Comparison of ENCODE assay signal across 13 cellular contexts in the genomic region with DNA sequence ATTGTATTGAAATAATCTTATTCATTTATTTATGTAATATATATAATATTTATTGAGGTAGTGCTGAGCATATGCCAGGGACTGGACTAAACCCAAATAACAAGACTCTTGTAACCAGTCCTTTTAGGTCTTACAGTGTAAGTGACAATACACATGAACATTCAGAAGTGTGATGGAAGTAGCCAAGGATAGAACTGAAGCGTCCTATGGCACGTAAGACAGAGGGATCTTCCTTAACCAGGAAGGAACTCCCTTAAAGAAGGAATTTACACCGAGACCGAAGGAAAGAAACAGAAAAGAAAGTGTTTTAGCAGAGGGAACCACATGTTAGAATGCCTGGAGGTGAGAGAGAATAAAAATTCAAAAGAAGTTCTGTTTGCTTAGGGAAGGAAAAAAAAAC. TPM values are rescaled to one million over a fixed set of nuclear protein-coding genes. Genes with fewer than 3 reads are reported as not detected.
DNase-seq lines count a peak whose midpoint lies in the region; ATAC-seq and TF ChIP-seq lines count a peak whose summit lies in the region.
"Had no signal": no experiment of that assay in that cellular context is flagged by ENCODE, and none has a peak within 500 bp of the region (broad histone marks: within the 10 kb centered on the region; RNA-seq: fewer than 3 reads in every experiment).

No MANE protein-coding gene starts in this region.

- H3K23ac ChIP-seq in H9 (ENCODE audit: insufficient read length, low read depth, low read length): no peak overlapping the region

- no peaks in the 10 kb centered on the region for H3K36me3 ChIP-seq in HAP-1 (replicated peaks)
- H3K36me3 ChIP-seq: esophagus muscularis mucosa had no signal

- H3K27ac ChIP-seq in H9 (ENCODE audit: insufficient read length, low read depth, low read length) (no peak overlapping the region), right cardiac atrium (ENCODE audit: low read length) (peak overlapping the region; percentile 6), skin epidermis (peak overlapping the region in 18 of 21 experiments; percentile 1 to 85 (median 63))

- TF ChIP-seq CTCF in H9 (conservative IDR thresholded peaks at IDR 0.05): no peak

- H4K5ac ChIP-seq in H9 (ENCODE audit: insufficient read length, low read depth, low read length): no peak overlapping the region

- H3K79me2 ChIP-seq in H9 (ENCODE audit: insufficient read depth, low read length): no peaks in the 10 kb centered on the region

- H3K9me3 Mint-ChIP-seq in H9: peaks cover 0 to 7% of the 10 kb centered on the region in 2 experiments; a peak in 2 of 5 replicates

- H3T11ph ChIP-seq in H9 (ENCODE audit: low read length): peak overlapping the region; percentile 12

- H3K4me3 ChIP-seq in right cardiac atrium (ENCODE audit: low read length) (no peak overlapping the region), skin epidermis (no peak overlapping the region), HAP-1 (no peak overlapping the region)
- H3K4me3 ChIP-seq: esophagus muscularis mucosa had no signal

- H3K27ac Mint-ChIP-seq in H9: no peak overlapping the region; a peak in 1 of 7 replicates
- H3K27ac Mint-ChIP-seq: CD4-positive, CD25-positive, alpha-beta regulatory T cell had no signal

- no peak overlapping the region for H3K56ac ChIP-seq in H9 (ENCODE audit: insufficient read length, low read depth, low read length)

- H2AFZ ChIP-seq in H9 (ENCODE audit: low read length): no peak overlapping the region

- H3K79me1 ChIP-seq in H9 (ENCODE audit: insufficient read depth, low read depth, low read length, poor library complexity, severe bottlenecking): no peaks in the 10 kb centered on the region

- intact Hi-C loops in right cardiac atrium (cut with DNase I): no loop called here
- intact Hi-C loops in sciatic nerve (cut with DNase I): no loop called here

- no peak overlapping the region for H3K4me2 ChIP-seq in H9 (ENCODE audit: insufficient read depth, insufficient read length, low read length)

- DNase-seq in H9: no peak
- DNase-seq in amniotic epithelial cell (ENCODE audit: low read depth): peak; percentile 35
- DNase-seq in right cardiac atrium: no peak
- DNase-seq in HAP-1 (ENCODE audit: low spot score in 2 of 2): no peak
- no peak for DNase-seq in C1 segment of cervical spinal cord (lab: John Stamatoyannopoulos, UW)
- no peak for DNase-seq in sciatic nerve (ENCODE audit: low spot score)
- DNase-seq: CD4-positive, CD25-positive, alpha-beta regulatory T cell; NCI-H446 treated with DMSO at 0.1 percent for 48 hours; stimulated activated naive CD4-positive, alpha-beta T cell had no signal

- H3K4ac ChIP-seq in H9 (ENCODE audit: low read depth, low read length): no peak overlapping the region

- no peak overlapping the region for H4K91ac ChIP-seq in H9 (ENCODE audit: insufficient read length, low read depth, low read length)

- no peak overlapping the region for H2BK12ac ChIP-seq in H9 (ENCODE audit: insufficient read length, low read depth, low read length)

- ATAC-seq in right cardiac atrium (peak in 1 of 2 donors; percentile 40), sciatic nerve (no peak), GM21515 (IDR thresholded peaks at IDR 0.05; ENCODE audit: unreplicated experiment) (no peak)

- no peaks in the 10 kb centered on the region for H3K27me3 Mint-ChIP-seq in H9 (ENCODE audit: low read depth)
- H3K27me3 Mint-ChIP-seq: CD4-positive, CD25-positive, alpha-beta regulatory T cell had no signal

- H2AK5ac ChIP-seq in H9 (ENCODE audit: insufficient read length, low read length): no peak overlapping the region

- no peak overlapping the region for H2BK5ac ChIP-seq in H9 (ENCODE audit: insufficient read length, low read length)

- no peaks in the 10 kb centered on the region for H4K20me1 ChIP-seq in H9 (ENCODE audit: control insufficient read depth, insufficient read depth, insufficient read length)

- H3K9ac ChIP-seq in H9 (ENCODE audit: extremely low read depth, insufficient read length, low read length): no peak overlapping the region

- no peak overlapping the region; the same call in 1 of the 2 replicates for H2BK15ac ChIP-seq in H9 (ENCODE audit: low read depth, low read length)

- no peaks in the 10 kb centered on the region for H3K36me3 Mint-ChIP-seq in H9 (ENCODE audit: insufficient read depth in 1 of 3, low read depth in 3 of 3)
- H3K36me3 Mint-ChIP-seq: brain; CD4-positive, CD25-positive, alpha-beta regulatory T cell had no signal

- no CpG with 5 or more reads among the region's 4 CpGs for WGBS in H9 (ENCODE audit: extremely low coverage, insufficient read length, low lambda C conversion rate)
- 50% methylated on average over 4 of the region's 4 CpGs for WGBS in right cardiac atrium

- H3K18ac ChIP-seq in H9 (ENCODE audit: insufficient read length, low read depth, low read length): no peak overlapping the region

- no peaks in the 10 kb centered on the region; a peak in 1 of 4 replicates for H3K4me1 Mint-ChIP-seq in H9
- H3K4me1 Mint-ChIP-seq: brain; CD4-positive, CD25-positive, alpha-beta regulatory T cell had no signal

- no peaks in the 10 kb centered on the region for H3K27me3 ChIP-seq in H9 (ENCODE audit: insufficient read depth, low read length)
- H3K27me3 ChIP-seq in right cardiac atrium (ENCODE audit: control insufficient read depth, insufficient read depth): no peaks in the 10 kb centered on the region
- no peaks in the 10 kb centered on the region for H3K27me3 ChIP-seq in HAP-1 (ENCODE audit: low read depth)
- H3K27me3 ChIP-seq: esophagus muscularis mucosa had no signal

- in situ Hi-C loops in HAP-1 (cut with MboI; ENCODE audit: low sequenced_read_pairs): no loop called here

- H2BK120ac ChIP-seq in H9 (ENCODE audit: low read depth, low read length, poor library complexity, severe bottlenecking): no peak overlapping the region

- no peak overlapping the region for H3K14ac ChIP-seq in H9 (ENCODE audit: insufficient read depth, low read length)

- no peak overlapping the region for H4K8ac ChIP-seq in H9 (replicated peaks; ENCODE audit: insufficient read length, low read depth, low read length)

- H3K4me3 Mint-ChIP-seq in H9: no peak overlapping the region
- H3K4me3 Mint-ChIP-seq: brain; CD4-positive, CD25-positive, alpha-beta regulatory T cell had no signal

- H3K4me1 ChIP-seq in H9 (ENCODE audit: insufficient read depth, low read length) (no peaks in the 10 kb centered on the region), right cardiac atrium (ENCODE audit: control insufficient read depth, insufficient read depth, low read length) (peaks cover 2% of the 10 kb centered on the region), HAP-1 (no peaks in the 10 kb centered on the region)

- no peaks in the 10 kb centered on the region for H3K9me3 ChIP-seq in H9 (ENCODE audit: control insufficient read depth, low read depth, low read length)
- no peaks in the 10 kb centered on the region for H3K9me3 ChIP-seq in right cardiac atrium (ENCODE audit: control insufficient read depth, low read length)
- H3K9me3 ChIP-seq in HAP-1: no peaks in the 10 kb centered on the region
- H3K9me3 ChIP-seq: esophagus muscularis mucosa had no signal

- no peaks in the 10 kb centered on the region for H3K23me2 ChIP-seq in H9 (ENCODE audit: insufficient read length, low read depth, low read length, poor library complexity, severe bottlenecking)

- no peak overlapping the region for H2BK20ac ChIP-seq in H9 (ENCODE audit: low read depth, low read length, poor library complexity, severe bottlenecking)

RNA-seq across cellular contexts. Expression of a gene that starts 23.6 kb away (rescaled TPM):
- total RNA-seq in H9 (2021): 1.0 and 2.1 TPM in 2 replicates
- total RNA-seq in right cardiac atrium: 1 to 10 TPM; 1.2 to 2.0 (median 1.3) TPM
- 1.3 TPM for polyA plus RNA-seq in right cardiac atrium
- total RNA-seq in sciatic nerve: 130 TPM

RNA-seq across cellular contexts. Expression of a gene that starts 42.1 kb away (rescaled TPM):
- total RNA-seq in H9 (2021) (not detected in 2 replicates), right cardiac atrium (not detected), sciatic nerve (0.53 TPM)
- polyA plus RNA-seq in right cardiac atrium: 0.05 TPM
- total RNA-seq: CD4-positive, CD25-positive, alpha-beta regulatory T cell; esophagus muscularis mucosa had no signal
- polyA plus RNA-seq: CD4-positive, CD25-positive, alpha-beta regulatory T cell had no signal

Comparison
In these comparisons a context has a peak if more than half of its experiments do, and no peak if none do; other contexts are left out.
1. RNA of a gene that starts 23.6 kb away (total RNA-seq): 130 TPM in sciatic nerve (single experiment); 1.2 to 2.0 TPM in right cardiac atrium and 1.0 to 2.1 TPM in H9; every median in the first group is over 10 times any median in the second.